27 cellular contexts compared by ENCODE assay signal in genomic region chr11:69153661-69154060, GRCh38. TPM values are rescaled to one million over a fixed set of nuclear protein-coding genes. Genes with fewer than 3 reads are reported as not detected.
DNase-seq lines count a peak whose midpoint lies in the region; ATAC-seq, FAIRE-seq and TF ChIP-seq lines count a peak whose summit lies in the region.
"Had no signal": no experiment of that assay in that cellular context is flagged by ENCODE, and none has a peak within 500 bp of the region (broad histone marks: within the 10 kb centered on the region; RNA-seq: fewer than 3 reads in every experiment).

No MANE protein-coding gene starts in this region.

- TF ChIP-seq CTCF in astrocyte (IDR thresholded peaks at IDR 0.05; ENCODE audit: insufficient read depth, low read depth, low read length) = no peak
- TF ChIP-seq CTCF in nephron progenitor cell (IDR thresholded peaks at IDR 0.05) = no peak

- no peaks in the 10 kb centered on the region for H3K36me3 Mint-ChIP-seq in astrocyte (ENCODE audit: low read depth, unreplicated experiment)
- peaks cover 18% of the 10 kb centered on the region for H3K36me3 Mint-ChIP-seq in nephron progenitor cell (ENCODE audit: low read depth)

- H3K27ac Mint-ChIP-seq in astrocyte (ENCODE audit: unreplicated experiment) (no peak overlapping the region), nephron progenitor cell (no peak overlapping the region)
- H3K27ac Mint-ChIP-seq: naive thymus-derived CD4-positive, alpha-beta T cell; T-helper 17 cell had no signal

- H3K4me1 ChIP-seq in GM23248 (ENCODE audit: insufficient read depth) = peaks cover 5% of the 10 kb centered on the region; the same call in 1 of the 2 replicates
- H3K4me1 ChIP-seq in astrocyte (ENCODE audit: insufficient read depth, low read length) = peaks cover 34% of the 10 kb centered on the region
- H3K4me1 ChIP-seq: psoas muscle had no signal

- H3K9ac ChIP-seq in GM23248 = no peak overlapping the region
- H3K9ac ChIP-seq in astrocyte (ENCODE audit: low read length) = peak overlapping the region; percentile 32
- H3K9ac ChIP-seq: BLaER1 treated with 17β-estradiol and CSF1 and Interleukin-3, amounts not matched to agents 10 nM and 100 nM had no signal

- H3K79me2 ChIP-seq in GM23248 (ENCODE audit: insufficient read depth) = no peaks in the 10 kb centered on the region
- no peaks in the 10 kb centered on the region for H3K79me2 ChIP-seq in astrocyte (ENCODE audit: insufficient read depth, low read length)

- no peak overlapping the region for H3K4me3 Mint-ChIP-seq in astrocyte (ENCODE audit: unreplicated experiment)
- peak overlapping the region; percentile 19 for H3K4me3 Mint-ChIP-seq in nephron progenitor cell
- H3K4me3 Mint-ChIP-seq: naive thymus-derived CD4-positive, alpha-beta T cell; T-helper 17 cell had no signal

- H3K4me2 ChIP-seq in GM23248 (ENCODE audit: unreplicated experiment) (no peak overlapping the region), astrocyte (ENCODE audit: low read length) (peak overlapping the region; percentile 58)
- H3K4me2 ChIP-seq: PC-9 had no signal

- DNase-seq in A172 (ENCODE audit: low spot score) = peak; percentile 52
- DNase-seq in GM23248 = peak; percentile 20
- DNase-seq in astrocyte (ENCODE audit: low read depth) = no peak
- DNase-seq in nephron progenitor cell = no peak
- no peak for DNase-seq in NCI-H526 treated with DMSO at 0.1 percent for 48 hours (lab: John Stamatoyannopoulos, UW)
- no peak for DNase-seq in SHP77 (lab: John Stamatoyannopoulos, UW)
- no peak for DNase-seq in activated CD8-positive, alpha-beta memory T cell treated with anti-CD3 and anti-CD28 coated beads, Interleukin-2, amount 50 U/mL, for 4 hours
- DNase-seq: ACHN; activated CD4-positive, alpha-beta T cell treated with anti-CD3 and anti-CD28 coated beads, Interleukin-2, amount 50 U/mL, for 4 hours; activated gamma-delta T cell; central memory CD4-positive, alpha-beta T cell; dorsolateral prefrontal cortex; gastrocnemius medialis; mesenchymal stem cell; MM.1S; naive thymus-derived CD4-positive, alpha-beta T cell; NCI-H1436 treated with DMSO at 0.1 percent for 48 hours; PC-9; psoas muscle; spleen; stimulated activated CD4-positive, alpha-beta T cell treated with anti-CD3 and anti-CD28 coated beads, Interleukin-4, amount 100 ng/mL, for 24 hours; T-helper 17 cell had no signal

- no peak overlapping the region for H3K27ac ChIP-seq in GM23248
- no peak overlapping the region for H3K27ac ChIP-seq in astrocyte (ENCODE audit: low read depth, low read length)
- H3K27ac ChIP-seq: BLaER1 treated with 17β-estradiol and CSF1 and Interleukin-3, amounts not matched to agents 10 nM and 100 nM; dorsolateral prefrontal cortex; gastrocnemius medialis; HL-60; PC-9; psoas muscle; spleen; VCaP had no signal

- H3K27me3 Mint-ChIP-seq in astrocyte (ENCODE audit: low read depth, unreplicated experiment) (peaks cover 24% of the 10 kb centered on the region), nephron progenitor cell (ENCODE audit: low read depth, poor library complexity) (peaks cover 17% of the 10 kb centered on the region)
- H3K27me3 Mint-ChIP-seq: naive thymus-derived CD4-positive, alpha-beta T cell had no signal

- H3K4me1 Mint-ChIP-seq in astrocyte (ENCODE audit: low read depth, unreplicated experiment) (peaks cover 2% of the 10 kb centered on the region), nephron progenitor cell (peaks cover 41% of the 10 kb centered on the region)
- H3K4me1 Mint-ChIP-seq: T-helper 17 cell had no signal

- no peaks in the 10 kb centered on the region for H3K9me3 ChIP-seq in GM23248 (ENCODE audit: low read depth)
- peaks cover 4% of the 10 kb centered on the region for H3K9me3 ChIP-seq in astrocyte (ENCODE audit: insufficient read depth, low read depth, low read length)
- H3K9me3 ChIP-seq: psoas muscle had no signal

- in situ Hi-C loops in GM23248 (cut with MboI) = no loop called here

- H3K9me3 Mint-ChIP-seq in astrocyte (ENCODE audit: unreplicated experiment) (peaks cover 7% of the 10 kb centered on the region), nephron progenitor cell (peaks cover 18% of the 10 kb centered on the region)

- FAIRE-seq in astrocyte (lab: Jason Lieb, UNC) = no peak

- H3K4me3 ChIP-seq in GM23248 (no peak overlapping the region), astrocyte (ENCODE audit: insufficient read depth, low read depth, low read length) (no peak overlapping the region)
- H3K4me3 ChIP-seq: BLaER1 treated with 17β-estradiol and CSF1 and Interleukin-3, amounts not matched to agents 10 nM and 100 nM; dorsolateral prefrontal cortex; gastrocnemius medialis; PC-9; psoas muscle; spleen had no signal

- H2AFZ ChIP-seq in GM23248 (no peak overlapping the region), astrocyte (ENCODE audit: low read depth, low read length) (no peak overlapping the region)
- H2AFZ ChIP-seq: PC-9 had no signal

- no peaks in the 10 kb centered on the region for H3K36me3 ChIP-seq in GM23248 (ENCODE audit: low read depth)
- H3K36me3 ChIP-seq in astrocyte (ENCODE audit: insufficient read depth, low read length) = no peaks in the 10 kb centered on the region
- H3K36me3 ChIP-seq: gastrocnemius medialis, spleen had no signal

- 33 to 43% methylated on average over 7 of the region's 7 CpGs for WGBS in GM23248 (ENCODE audit: low coverage in 1 of 2, low lambda C conversion rate in 2 of 2, missing lambda C conversion rate in 2 of 2), 2 experiments

- H4K20me1 ChIP-seq in GM23248 (ENCODE audit: insufficient read depth) (no peaks in the 10 kb centered on the region), astrocyte (ENCODE audit: insufficient read depth, low read length) (no peaks in the 10 kb centered on the region)

- no peaks in the 10 kb centered on the region for H3K9me2 ChIP-seq in GM23248 (ENCODE audit: insufficient read depth)

- ATAC-seq in HG03108 (IDR thresholded peaks at IDR 0.05; ENCODE audit: unreplicated experiment) = no peak
- ATAC-seq: gastrocnemius medialis; naive thymus-derived CD4-positive, alpha-beta T cell; psoas muscle; T-helper 17 cell had no signal

- no peaks in the 10 kb centered on the region for H3F3A ChIP-seq in GM23248 (ENCODE audit: insufficient read depth)

- no peaks in the 10 kb centered on the region for H3K27me3 ChIP-seq in GM23248 (replicated peaks; ENCODE audit: insufficient read depth)
- H3K27me3 ChIP-seq in astrocyte (ENCODE audit: insufficient read depth, low read length) = no peaks in the 10 kb centered on the region
- H3K27me3 ChIP-seq: dorsolateral prefrontal cortex had no signal

RNA-seq across cellular contexts. Expression of gene SMIM38, which starts 2.1 kb away (rescaled TPM):
- 0.14 and 1.8 TPM in 2 replicates for total RNA-seq in A172 (2014; rRNA removed; shearing (Covaris generic))
- not detected in 2 replicates for total RNA-seq in GM23248 (2014; rRNA removed; shearing (Covaris generic))
- not detected in 2 replicates for polyA plus RNA-seq in GM23248 (2016; fragmentation: Nextera tagmentation; extraction: Ambion mirVana)
- total RNA-seq in astrocyte = not detected in 2 replicates
- total RNA-seq: epithelial cell of proximal tubule had no signal
- polyA plus RNA-seq: naive thymus-derived CD4-positive, alpha-beta T cell had no signal

Comparison
In these comparisons a context has a peak if more than half of its experiments do, and no peak if none do; other contexts are left out.
1. DNase-seq: peak in A172 (single experiment) and GM23248 (single experiment); none in astrocyte (single experiment), nephron progenitor cell (single experiment), NCI-H526 treated with DMSO at 0.1 percent for 48 hours (single experiment), SHP77 (0 of 2) and activated CD8-positive, alpha-beta memory T cell treated with anti-CD3 and anti-CD28 coated beads, Interleukin-2, amount 50 U/mL, for 4 hours (single experiment).